Comparison of ENCODE assay signal across 9 cellular contexts in the genomic region with DNA sequence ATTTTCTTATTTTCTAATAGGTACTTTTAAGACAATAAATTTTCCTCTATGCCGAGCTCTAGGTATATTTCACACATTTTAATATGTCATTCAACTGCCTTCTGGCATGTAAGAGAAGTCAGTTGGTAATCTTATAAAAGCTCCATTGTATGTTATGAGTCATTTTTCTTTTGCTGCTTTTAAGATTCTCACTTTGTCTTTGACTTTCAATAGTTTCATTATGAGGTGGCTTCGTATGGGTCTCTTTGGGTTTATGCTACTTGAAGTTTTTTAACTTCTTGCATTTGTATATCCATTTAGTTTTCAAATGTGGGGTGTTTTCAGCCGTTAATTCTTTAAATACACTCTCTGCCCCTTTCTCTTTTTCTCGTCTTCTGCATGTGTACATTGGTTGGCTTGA.
DNase-seq lines count a peak whose midpoint lies in the region; ATAC-seq and TF ChIP-seq lines count a peak whose summit lies in the region.
"Had no signal": no experiment of that assay in that cellular context is flagged by ENCODE, and none has a peak within 500 bp of the region (broad histone marks: within the 10 kb centered on the region; RNA-seq: fewer than 3 reads in every experiment).

No MANE protein-coding gene starts in this region.

- no peak overlapping the region for H3K4me3 ChIP-seq in esophagus squamous epithelium
- H3K4me3 ChIP-seq: skin epidermis had no signal

- H3K27me3 ChIP-seq in esophagus squamous epithelium = no peaks in the 10 kb centered on the region

- TF ChIP-seq CTCF in esophagus squamous epithelium (IDR thresholded peaks at IDR 0.05) = no peak

- no peaks in the 10 kb centered on the region for H3K36me3 ChIP-seq in esophagus squamous epithelium

- no peak overlapping the region for H3K27ac ChIP-seq in esophagus squamous epithelium
- H3K27ac ChIP-seq: skin epidermis had no signal

- no peak overlapping the region for H3K27ac Mint-ChIP-seq in activated naive CD8-positive, alpha-beta T cell treated with anti-CD3 and anti-CD28 coated beads, Interleukin-2, amount 50 U/mL, for 24 hours
- no peak overlapping the region for H3K27ac Mint-ChIP-seq in activated naive CD8-positive, alpha-beta T cell treated with anti-CD3 and anti-CD28 coated beads for 36 hours

- WGBS in esophagus squamous epithelium, 2 donors = 51 to 58% methylated on average over 4 of the region's 4 CpGs

- peak; percentile 31 for ATAC-seq in activated naive CD8-positive, alpha-beta T cell treated with anti-CD3 and anti-CD28 coated beads, Interleukin-2, amount 50 U/mL, for 24 hours
- ATAC-seq in HG02610 (IDR thresholded peaks at IDR 0.05; ENCODE audit: unreplicated experiment) (peak; percentile 93), HG03521 (IDR thresholded peaks at IDR 0.05; ENCODE audit: unreplicated experiment) (peak; percentile 88)

- DNase-seq in activated naive CD8-positive, alpha-beta T cell treated with anti-CD3 and anti-CD28 coated beads, Interleukin-2, amount 50 U/mL, for 24 hours = no peak
- no peak for DNase-seq in activated naive CD8-positive, alpha-beta T cell treated with anti-CD3 and anti-CD28 coated beads for 36 hours
- DNase-seq in esophagus squamous epithelium (lab: John Stamatoyannopoulos, UW) (no peak), NCI-H526 (lab: John Stamatoyannopoulos, UW) (no peak), T-helper 9 cell (no peak), posterior vena cava (ENCODE audit: low spot score) (no peak)

- peaks cover 11% of the 10 kb centered on the region for H3K4me1 Mint-ChIP-seq in activated naive CD8-positive, alpha-beta T cell treated with anti-CD3 and anti-CD28 coated beads, Interleukin-2, amount 50 U/mL, for 24 hours
- peaks cover 6% of the 10 kb centered on the region for H3K4me1 Mint-ChIP-seq in activated naive CD8-positive, alpha-beta T cell treated with anti-CD3 and anti-CD28 coated beads for 36 hours

- H3K4me1 ChIP-seq in esophagus squamous epithelium = no peaks in the 10 kb centered on the region

- H3K36me3 Mint-ChIP-seq in activated naive CD8-positive, alpha-beta T cell treated with anti-CD3 and anti-CD28 coated beads, Interleukin-2, amount 50 U/mL, for 24 hours (ENCODE audit: low read depth) = no peaks in the 10 kb centered on the region
- H3K36me3 Mint-ChIP-seq in activated naive CD8-positive, alpha-beta T cell treated with anti-CD3 and anti-CD28 coated beads for 36 hours = no peaks in the 10 kb centered on the region

- H3K4me3 Mint-ChIP-seq in activated naive CD8-positive, alpha-beta T cell treated with anti-CD3 and anti-CD28 coated beads, Interleukin-2, amount 50 U/mL, for 24 hours = no peak overlapping the region
- H3K4me3 Mint-ChIP-seq in activated naive CD8-positive, alpha-beta T cell treated with anti-CD3 and anti-CD28 coated beads for 36 hours = no peak overlapping the region

- intact Hi-C loops in esophagus squamous epithelium (cut with DNase I) = no loop called here
- intact Hi-C loops in posterior vena cava (cut with DNase I) = no loop called here

- no peaks in the 10 kb centered on the region for H3K27me3 Mint-ChIP-seq in activated naive CD8-positive, alpha-beta T cell treated with anti-CD3 and anti-CD28 coated beads, Interleukin-2, amount 50 U/mL, for 24 hours
- no peaks in the 10 kb centered on the region for H3K27me3 Mint-ChIP-seq in activated naive CD8-positive, alpha-beta T cell treated with anti-CD3 and anti-CD28 coated beads for 36 hours

- TF ChIP-seq POLR2A in esophagus squamous epithelium (IDR thresholded peaks at IDR 0.05) = no peak

- no peaks in the 10 kb centered on the region for H3K9me3 Mint-ChIP-seq in activated naive CD8-positive, alpha-beta T cell treated with anti-CD3 and anti-CD28 coated beads, Interleukin-2, amount 50 U/mL, for 24 hours
- H3K9me3 Mint-ChIP-seq in activated naive CD8-positive, alpha-beta T cell treated with anti-CD3 and anti-CD28 coated beads for 36 hours = no peaks in the 10 kb centered on the region

- no peaks in the 10 kb centered on the region for H3K9me3 ChIP-seq in esophagus squamous epithelium

Comparison
In these comparisons a context has a peak if more than half of its experiments do, and no peak if none do; other contexts are left out.
1. ATAC-seq: peak in every context shown above with its lines; median percentile 93 in HG02610; 88 in HG03521; 31 in activated naive CD8-positive, alpha-beta T cell treated with anti-CD3 and anti-CD28 coated beads, Interleukin-2, amount 50 U/mL, for 24 hours.